In the genomic region with DNA sequence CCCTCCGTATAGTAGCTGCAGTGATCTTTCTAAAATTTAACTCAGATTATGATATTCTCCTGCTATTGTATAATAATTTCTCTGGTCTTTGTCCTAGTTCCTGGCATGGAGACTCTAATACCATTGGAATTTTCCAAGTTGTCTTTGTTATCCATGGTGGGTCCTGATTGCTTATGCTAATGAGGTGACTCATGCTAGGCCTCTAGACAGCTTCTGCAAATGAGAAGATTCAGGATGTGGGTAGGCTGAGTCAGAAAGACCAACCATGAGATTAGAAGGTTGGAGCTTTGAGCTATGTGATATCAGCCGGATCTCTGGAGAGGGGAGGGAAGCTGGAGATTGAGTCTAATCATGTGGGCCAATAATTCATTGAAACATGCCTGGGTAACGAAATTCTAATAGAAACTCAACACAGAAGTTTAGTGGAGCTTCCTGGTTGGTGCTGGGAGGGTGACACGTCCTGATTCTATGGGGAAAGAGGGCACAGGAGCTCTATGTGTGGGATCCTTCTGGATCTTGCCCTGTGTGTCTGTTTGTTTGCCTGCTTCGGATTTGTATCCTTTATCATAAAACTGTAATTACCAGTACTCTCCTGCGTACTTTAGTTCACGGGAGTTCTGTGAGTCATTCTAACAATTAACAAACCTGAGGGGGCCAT, we compare ENCODE assay signal across 9 cellular contexts.
A peak's percentile ranks its signal among the peaks of the same experiment; 100 is the strongest.
DNase-seq lines count a peak whose midpoint lies in the region; ATAC-seq and TF ChIP-seq lines count a peak whose summit lies in the region.
"Had no signal": no experiment of that assay in that cellular context is flagged by ENCODE, and none has a peak within 500 bp of the region (broad histone marks: within the 10 kb centered on the region; RNA-seq: fewer than 3 reads in every experiment).

No MANE protein-coding gene starts in this region.

- peaks cover 5% of the 10 kb centered on the region for H3K27me3 Mint-ChIP-seq in Caco-2 (ENCODE audit: insufficient read depth, unreplicated experiment)

- no peak overlapping the region for H3K27ac Mint-ChIP-seq in Caco-2 (ENCODE audit: unreplicated experiment)
- H3K27ac Mint-ChIP-seq: IgD-negative memory B cell had no signal

- peak overlapping the region; percentile 98 for H3K27ac ChIP-seq in PC-9

- H3F3A ChIP-seq in PC-9 (ENCODE audit: insufficient read depth, low read depth): peaks cover 30% of the 10 kb centered on the region

- H3K36me3 ChIP-seq in PC-9 (ENCODE audit: low read depth): no peaks in the 10 kb centered on the region
- H3K36me3 ChIP-seq in Caco-2 (ENCODE audit: control insufficient read depth, insufficient read depth, low read length): no peaks in the 10 kb centered on the region

- no peaks in the 10 kb centered on the region for H3K9me2 ChIP-seq in PC-9 (ENCODE audit: insufficient read depth)

- peak overlapping the region; percentile 19; the same call in 1 of the 2 replicates for H3K4me3 ChIP-seq in PC-9
- no peak overlapping the region for H3K4me3 ChIP-seq in cardiac fibroblast (replicated peaks in 1 of 2; ENCODE audit: low read depth in 2 of 2, low read length in 2 of 2)
- H3K4me3 ChIP-seq in Caco-2 (ENCODE audit: low read depth, low read length): no peak overlapping the region

- H3K4me2 ChIP-seq in PC-9: peak overlapping the region; percentile 71

- H3K4me1 ChIP-seq in PC-9 (replicated peaks; ENCODE audit: insufficient read depth): peaks cover 46% of the 10 kb centered on the region
- H3K4me1 ChIP-seq in Caco-2: no peaks in the 10 kb centered on the region

- no peaks in the 10 kb centered on the region for H3K36me3 Mint-ChIP-seq in Caco-2 (ENCODE audit: insufficient read depth, unreplicated experiment)
- H3K36me3 Mint-ChIP-seq: IgD-negative memory B cell had no signal

- peaks cover 5% of the 10 kb centered on the region for H3K4me1 Mint-ChIP-seq in Caco-2 (ENCODE audit: low read depth, unreplicated experiment)
- H3K4me1 Mint-ChIP-seq: IgD-negative memory B cell had no signal

- no peaks in the 10 kb centered on the region for H3K9me3 Mint-ChIP-seq in Caco-2 (ENCODE audit: unreplicated experiment)

- H3K79me2 ChIP-seq in PC-9 (ENCODE audit: low read depth): no peaks in the 10 kb centered on the region

- H3K9me3 ChIP-seq in PC-9 (ENCODE audit: insufficient read depth, low read depth) (0 out of 2 replicates have a peak, but pooled peaks cover 3% of the 10 kb centered on the region), Caco-2 (no peaks in the 10 kb centered on the region)

- peak; percentile 97 for DNase-seq in GM04503 (ENCODE audit: low read depth)
- DNase-seq in PC-9: peak; percentile 65 to 98
- peak; percentile 85 to 96 for DNase-seq in cardiac fibroblast (ENCODE audit: low read depth in 2 of 2)
- DNase-seq in renal cortical epithelial cell (ENCODE audit: low read depth): peak; percentile 99
- DNase-seq in Caco-2: no peak
- no peak for DNase-seq in SHP77 treated with DMSO at 0.1 percent for 48 hours (lab: John Stamatoyannopoulos, UW)
- no peak for DNase-seq in NCI-H1694 treated with DMSO at 0.1 percent for 48 hours (lab: John Stamatoyannopoulos, UW)

- peak overlapping the region; percentile 51; the same call in 1 of the 2 replicates for H2AFZ ChIP-seq in PC-9

- TF ChIP-seq CTCF in PC-9 (conservative IDR thresholded peaks at IDR 0.05) (no peak), cardiac fibroblast (IDR thresholded peaks at IDR 0.05; ENCODE audit: low read depth, low read length) (no peak), Caco-2 (IDR thresholded peaks at IDR 0.05; ENCODE audit: insufficient read depth in 1 of 2, low read depth in 1 of 2, low read length in 1 of 2, severe bottlenecking in 1 of 2, unreplicated experiment in 1 of 2) (no peak)

- H3K4me3 Mint-ChIP-seq in Caco-2 (ENCODE audit: unreplicated experiment): no peak overlapping the region
- H3K4me3 Mint-ChIP-seq: IgD-negative memory B cell had no signal

- POLR2A ChIA-PET in PC-9 (lab: Charles Lee; ENCODE audit: unreplicated experiment) (interaction anchor here (0.6 to 0.9 kb wide), 7 partner anchors 15 to 841 kb away, joined by 3 to 5 read pairs (median 3); no protein-coding TSS in a partner anchor), Caco-2 (lab: Charles Lee) (no interaction called here)

- no peaks in the 10 kb centered on the region for H3K27me3 ChIP-seq in PC-9 (ENCODE audit: insufficient read depth, low read depth)
- no peaks in the 10 kb centered on the region for H3K27me3 ChIP-seq in Caco-2 (replicated peaks; ENCODE audit: control insufficient read depth, insufficient read depth, low read length)

- H4K20me1 ChIP-seq in PC-9 (ENCODE audit: insufficient read depth): no peaks in the 10 kb centered on the region

- ATAC-seq in GM18858 (IDR thresholded peaks at IDR 0.05; ENCODE audit: unreplicated experiment): no peak

- BruUV-seq in PC-9 (replicated peaks; lab: Mats Ljungman, UMichigan) (no TSS peak), Caco-2 (replicated peaks; lab: Mats Ljungman, UMichigan) (no TSS peak)

- CTCF ChIA-PET in PC-9 (lab: Charles Lee) (interaction anchor here (0.8 to 1.1 kb wide), 3 partner anchors 22 to 380 kb away, joined by 3 to 6 read pairs (median 3); no protein-coding TSS in a partner anchor), Caco-2 (lab: Charles Lee) (no interaction called here)

- intact Hi-C loops in PC-9 (cut with micrococcal nuclease; ENCODE audit: unreplicated experiment): loop anchor here (1.0 kb wide), 1 partner anchor 22 kb away; no protein-coding TSS in a partner anchor
- intact Hi-C loops in Caco-2 (cut with micrococcal nuclease; ENCODE audit: unreplicated experiment): no loop called here

Comparison
In these comparisons a context has a peak if more than half of its experiments do, and no peak if none do; other contexts are left out.
1. DNase-seq: peak in GM04503 (single experiment), PC-9 (2 of 2), cardiac fibroblast (2 of 2) and renal cortical epithelial cell (single experiment); none in Caco-2 (0 of 2), SHP77 treated with DMSO at 0.1 percent for 48 hours (single experiment) and NCI-H1694 treated with DMSO at 0.1 percent for 48 hours (single experiment).